Comparison of ENCODE assay signal across 37 cellular contexts in the genomic region with DNA sequence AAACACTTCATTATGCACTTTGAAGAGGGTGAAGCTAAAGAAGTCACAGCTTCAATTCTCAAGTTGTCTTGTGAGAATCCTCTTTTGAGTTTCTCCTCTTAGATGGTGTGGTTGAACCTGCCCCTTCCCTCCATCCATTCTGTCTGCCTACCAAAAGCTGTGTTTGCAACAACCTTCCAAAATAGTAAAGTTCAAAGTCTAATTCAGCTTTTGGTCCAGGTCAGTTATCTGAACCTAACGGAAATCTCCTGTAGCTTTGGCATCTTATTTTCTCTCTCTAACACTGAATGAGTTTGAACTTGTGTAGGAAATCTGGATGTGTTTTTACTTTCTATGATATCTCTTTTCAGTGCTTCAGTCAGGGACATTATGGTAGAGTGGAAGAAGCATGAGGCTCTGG.
A peak's percentile ranks its signal among the peaks of the same experiment; 100 is the strongest.
DNase-seq lines count a peak whose midpoint lies in the region; ATAC-seq, FAIRE-seq and TF ChIP-seq lines count a peak whose summit lies in the region.
"Had no signal": no experiment of that assay in that cellular context is flagged by ENCODE, and none has a peak within 500 bp of the region (broad histone marks: within the 10 kb centered on the region; RNA-seq: fewer than 3 reads in every experiment).

No MANE protein-coding gene starts in this region.

- no peaks in the 10 kb centered on the region for H3K9me3 Mint-ChIP-seq in astrocyte (ENCODE audit: unreplicated experiment)
- H3K9me3 Mint-ChIP-seq in activated CD8-positive, alpha-beta T cell treated with anti-CD3 and anti-CD28 coated beads for 36 hours, result no peaks in the 10 kb centered on the region
- H3K9me3 Mint-ChIP-seq: CD4-positive, alpha-beta memory T cell; CD4-positive, alpha-beta T cell; CD8-positive, alpha-beta memory T cell; CD8-positive, alpha-beta T cell had no signal

- TF ChIP-seq RAD21 in liver (IDR thresholded peaks at IDR 0.05), result peak; percentile 17 to 30
- no peak for TF ChIP-seq RAD21 in HepG2 (CRISPR knock-in tag; IDR thresholded peaks at IDR 0.05)

- H2AFZ ChIP-seq in HepG2 (ENCODE audit: low read length) (no peak overlapping the region), astrocyte (ENCODE audit: low read depth, low read length) (no peak overlapping the region)

- no peaks in the 10 kb centered on the region for H3K9me3 ChIP-seq in liver (ENCODE audit: control insufficient read depth in 4 of 4, low read length in 3 of 4)
- H3K9me3 ChIP-seq in HepG2 (ENCODE audit: low read length), result peaks cover 80% of the 10 kb centered on the region
- no peaks in the 10 kb centered on the region for H3K9me3 ChIP-seq in astrocyte (ENCODE audit: insufficient read depth, low read depth, low read length)
- no peaks in the 10 kb centered on the region for H3K9me3 ChIP-seq in right lobe of liver
- H3K9me3 ChIP-seq: A549; BE2C; BLaER1; BLaER1 treated with 17β-estradiol and CSF1 and Interleukin-3, amounts not matched to agents 10 nM and 100 nM; Caco-2 had no signal

- H3K27me3 ChIP-seq in liver (ENCODE audit: control insufficient read depth in 4 of 4, insufficient read depth in 4 of 4, low read length in 3 of 4) (no peaks in the 10 kb centered on the region), HepG2 (ENCODE audit: control insufficient read depth in 1 of 2, insufficient read depth in 2 of 2, low read length in 2 of 2) (no peaks in the 10 kb centered on the region), astrocyte (ENCODE audit: insufficient read depth, low read length) (no peaks in the 10 kb centered on the region), right lobe of liver (no peaks in the 10 kb centered on the region)
- H3K27me3 ChIP-seq: BE2C, BLaER1 had no signal

- H3K27ac ChIP-seq in liver (ENCODE audit: low read depth in 1 of 2, low read length in 2 of 2), result no peak overlapping the region
- H3K27ac ChIP-seq in HepG2 (ENCODE audit: extremely low read length, insufficient read depth, low read length), result no peak overlapping the region
- H3K27ac ChIP-seq in astrocyte (ENCODE audit: low read depth, low read length), result no peak overlapping the region
- H3K27ac ChIP-seq in right lobe of liver, result no peak overlapping the region
- H3K27ac ChIP-seq: 22Rv1; A549; BLaER1; BLaER1 treated with 17β-estradiol and CSF1 and Interleukin-3, amounts not matched to agents 10 nM and 100 nM; C4-2B had no signal

- H4K20me1 ChIP-seq in HepG2 (ENCODE audit: insufficient read depth, low read length), result no peaks in the 10 kb centered on the region
- H4K20me1 ChIP-seq in astrocyte (ENCODE audit: insufficient read depth, low read length), result no peaks in the 10 kb centered on the region
- H4K20me1 ChIP-seq: BLaER1; BLaER1 treated with 17β-estradiol and CSF1 and Interleukin-3, amounts not matched to agents 10 nM and 100 nM had no signal

- TF ChIP-seq EP300 in HepG2 (IDR thresholded peaks at IDR 0.05; ENCODE audit: low read depth in 2 of 2, low read length in 2 of 2) (no peak), HepG2 (CRISPR knock-in tag; IDR thresholded peaks at IDR 0.05; ENCODE audit: borderline replicate concordance) (no peak)

- CTCF ChIA-PET in HepG2 (lab: Yijun Ruan, JAX; ENCODE audit: low intra/inter-chr PET ratio, low total read pairs), result no interaction called here
- CTCF ChIA-PET in activated CD8-positive, alpha-beta T cell treated with anti-CD3 and anti-CD28 coated beads for 36 hours (lab: Charles Lee), result no interaction called here

- H3K36me3 ChIP-seq in liver (ENCODE audit: control insufficient read depth in 4 of 4, insufficient read depth in 3 of 4, low read depth in 1 of 4, low read length in 3 of 4), result no peaks in the 10 kb centered on the region
- H3K36me3 ChIP-seq in HepG2 (replicated peaks in 1 of 2; ENCODE audit: control insufficient read depth in 1 of 2, insufficient read depth in 2 of 2, low read length in 2 of 2), result no peaks in the 10 kb centered on the region
- no peaks in the 10 kb centered on the region for H3K36me3 ChIP-seq in astrocyte (ENCODE audit: insufficient read depth, low read length)
- H3K36me3 ChIP-seq in right lobe of liver, result no peaks in the 10 kb centered on the region
- H3K36me3 ChIP-seq: BE2C; BLaER1; BLaER1 treated with 17β-estradiol and CSF1 and Interleukin-3, amounts not matched to agents 10 nM and 100 nM had no signal

- H3K4me1 ChIP-seq in liver (ENCODE audit: control insufficient read depth in 4 of 4, insufficient read depth in 4 of 4, low read length in 3 of 4) (peaks cover 0 to 4% (median 2%) of the 10 kb centered on the region in 4 donors), HepG2 (ENCODE audit: insufficient read depth, low read length) (no peaks in the 10 kb centered on the region), astrocyte (ENCODE audit: insufficient read depth, low read length) (no peaks in the 10 kb centered on the region), right lobe of liver (peaks cover 0 to 6% (median 2%) of the 10 kb centered on the region in 4 donors)
- H3K4me1 ChIP-seq: A549; BE2C; BLaER1; BLaER1 treated with 17β-estradiol and CSF1 and Interleukin-3, amounts not matched to agents 10 nM and 100 nM; Caco-2 had no signal

- H3K4me3 ChIP-seq in liver (ENCODE audit: low read depth in 1 of 3, low read length in 3 of 3) (no peak overlapping the region), HepG2 (replicated peaks in 1 of 3; ENCODE audit: insufficient read depth in 1 of 3, low read depth in 2 of 3, low read length in 3 of 3) (no peak overlapping the region), astrocyte (ENCODE audit: insufficient read depth, low read depth, low read length) (no peak overlapping the region), right lobe of liver (no peak overlapping the region)
- H3K4me3 ChIP-seq: A549; BLaER1; BLaER1 treated with 17β-estradiol and CSF1 and Interleukin-3, amounts not matched to agents 10 nM and 100 nM had no signal

- H3K9ac ChIP-seq in liver (ENCODE audit: low read depth in 1 of 2, low read length in 2 of 2), result no peak overlapping the region
- H3K9ac ChIP-seq in HepG2 (ENCODE audit: insufficient read depth, low read depth, low read length), result no peak overlapping the region
- H3K9ac ChIP-seq in astrocyte (ENCODE audit: low read length), result no peak overlapping the region
- H3K9ac ChIP-seq: BLaER1; BLaER1 treated with 17β-estradiol and CSF1 and Interleukin-3, amounts not matched to agents 10 nM and 100 nM had no signal

- TF ChIP-seq CTCF in liver (IDR thresholded peaks at IDR 0.05; ENCODE audit: low read depth, low read length, missing input control) (no peak), HepG2 (CRISPR knock-in tag; IDR thresholded peaks at IDR 0.05) (no peak), astrocyte (IDR thresholded peaks at IDR 0.05; ENCODE audit: insufficient read depth, low read depth, low read length) (no peak), right lobe of liver (IDR thresholded peaks at IDR 0.05) (no peak)
- no peak for TF ChIP-seq CTCF in activated CD8-positive, alpha-beta T cell treated with anti-CD3 and anti-CD28 coated beads for 36 hours (IDR thresholded peaks at IDR 0.05)

- intact Hi-C loops in HepG2 (cut with micrococcal nuclease; ENCODE audit: unreplicated experiment), result no loop called here
- intact Hi-C loops in right lobe of liver (cut with DNase I), result no loop called here
- intact Hi-C loops in activated CD8-positive, alpha-beta T cell treated with anti-CD3 and anti-CD28 coated beads for 36 hours (cut with micrococcal nuclease), result no loop called here

- no peak overlapping the region for H3K27ac Mint-ChIP-seq in astrocyte (ENCODE audit: unreplicated experiment)
- no peak overlapping the region for H3K27ac Mint-ChIP-seq in activated CD8-positive, alpha-beta T cell treated with anti-CD3 and anti-CD28 coated beads for 36 hours
- H3K27ac Mint-ChIP-seq: B cell; CD14-positive monocyte; CD4-positive, alpha-beta memory T cell; CD4-positive, alpha-beta T cell; CD4-positive, CD25-positive, alpha-beta regulatory T cell; CD8-positive, alpha-beta memory T cell; CD8-positive, alpha-beta T cell had no signal

- no peak for ATAC-seq in HepG2
- peak; percentile 61 for ATAC-seq in left lobe of liver
- ATAC-seq in right lobe of liver, result peak; percentile 41 to 51 (median 44)
- ATAC-seq in activated CD8-positive, alpha-beta T cell treated with anti-CD3 and anti-CD28 coated beads for 36 hours, result no peak
- ATAC-seq: A549; CD8-positive, alpha-beta T cell had no signal

- no peak for DNase-seq in HepG2 (ENCODE audit: low spot score)
- no peak for DNase-seq in astrocyte (ENCODE audit: low read depth)
- no peak for DNase-seq in left lobe of liver (ENCODE audit: low spot score)
- DNase-seq in right lobe of liver, result no peak
- no peak for DNase-seq in activated CD8-positive, alpha-beta T cell treated with anti-CD3 and anti-CD28 coated beads for 36 hours
- no peak for DNase-seq in glomerular visceral epithelial cell (ENCODE audit: extremely low spot score)
- no peak for DNase-seq in stimulated activated CD4-positive, alpha-beta T cell treated with anti-CD3 and anti-CD28 coated beads, Interleukin-12 subunit alpha, Interleukin-12 subunit beta, amount 100 ng/mL, for 4 hours
- DNase-seq: 8988T; ACHN; AML-193; BE2C; C1 segment of cervical spinal cord; Caco-2; Calu3; CD4-positive, alpha-beta memory T cell; CD4-positive, alpha-beta T cell; CD4-positive, CD25-positive, alpha-beta regulatory T cell; CD8-positive, alpha-beta memory T cell; CD8-positive, alpha-beta T cell; COR-L47; DMS 273 treated with DMSO at 0.1 percent for 48 hours; DMS153; DMS53; DMS79; DMS79 treated with DMSO at 0.1 percent for 48 hours; DND-41; EL had no signal

- no peaks in the 10 kb centered on the region for H3K4me1 Mint-ChIP-seq in astrocyte (ENCODE audit: low read depth, unreplicated experiment)
- no peaks in the 10 kb centered on the region for H3K4me1 Mint-ChIP-seq in activated CD8-positive, alpha-beta T cell treated with anti-CD3 and anti-CD28 coated beads for 36 hours (ENCODE audit: low read depth)
- H3K4me1 Mint-ChIP-seq: B cell; CD14-positive monocyte; CD4-positive, alpha-beta memory T cell; CD4-positive, CD25-positive, alpha-beta regulatory T cell; CD8-positive, alpha-beta memory T cell had no signal

- H3K4me2 ChIP-seq in HepG2 (ENCODE audit: low read depth, low read length) (no peak overlapping the region), astrocyte (ENCODE audit: low read length) (no peak overlapping the region)
- H3K4me2 ChIP-seq: A549; BLaER1; BLaER1 treated with 17β-estradiol and CSF1 and Interleukin-3, amounts not matched to agents 10 nM and 100 nM had no signal

- no peaks in the 10 kb centered on the region for H3K27me3 Mint-ChIP-seq in astrocyte (ENCODE audit: low read depth, unreplicated experiment)
- H3K27me3 Mint-ChIP-seq in activated CD8-positive, alpha-beta T cell treated with anti-CD3 and anti-CD28 coated beads for 36 hours, result no peaks in the 10 kb centered on the region
- H3K27me3 Mint-ChIP-seq: B cell; CD4-positive, alpha-beta memory T cell; CD4-positive, alpha-beta T cell; CD4-positive, CD25-positive, alpha-beta regulatory T cell had no signal

- POLR2A ChIA-PET in HepG2 (lab: Yijun Ruan, JAX), result no interaction called here
- POLR2A ChIA-PET in activated CD8-positive, alpha-beta T cell treated with anti-CD3 and anti-CD28 coated beads for 36 hours (lab: Charles Lee), result no interaction called here

- in situ Hi-C loops in HepG2 (cut with HindIII; ENCODE audit: extremely low pct_ligation_motif_present, low pct_unique_long_range_greater_than_20kb), result no loop called here

- no peaks in the 10 kb centered on the region for H3K36me3 Mint-ChIP-seq in astrocyte (ENCODE audit: low read depth, unreplicated experiment)
- no peaks in the 10 kb centered on the region for H3K36me3 Mint-ChIP-seq in activated CD8-positive, alpha-beta T cell treated with anti-CD3 and anti-CD28 coated beads for 36 hours (ENCODE audit: low read depth)
- H3K36me3 Mint-ChIP-seq: CD14-positive monocyte; CD4-positive, alpha-beta memory T cell; CD4-positive, CD25-positive, alpha-beta regulatory T cell; CD8-positive, alpha-beta memory T cell; CD8-positive, alpha-beta T cell had no signal

- BruUV-seq in HepG2 (replicated peaks; lab: Mats Ljungman, UMichigan), result no TSS peak

- 36% methylated on average over 1 of the region's 1 CpG for WGBS in liver
- 0% methylated on average over 1 of the region's 1 CpG for WGBS in HepG2 (ENCODE audit: low lambda C conversion rate)
- 13% methylated on average over 1 of the region's 1 CpG for WGBS in right lobe of liver (ENCODE audit: insufficient coverage, low coverage, low lambda C conversion rate, missing lambda C conversion rate)

- FAIRE-seq in HepG2 (lab: Jason Lieb, UNC) (no peak), astrocyte (lab: Jason Lieb, UNC) (peak; percentile 79)
- FAIRE-seq: A204.1, A549, D721Med had no signal

- no peak for TF ChIP-seq POLR2A in HepG2 (IDR thresholded peaks at IDR 0.05; ENCODE audit: insufficient read depth in 1 of 2, low read depth in 2 of 2, low read length in 2 of 2)
- TF ChIP-seq POLR2A in right lobe of liver (IDR thresholded peaks at IDR 0.05), result no peak

- H3K79me2 ChIP-seq in HepG2 (ENCODE audit: insufficient read depth, low read length) (no peaks in the 10 kb centered on the region), astrocyte (ENCODE audit: insufficient read depth, low read length) (no peaks in the 10 kb centered on the region)

- H3K4me3 Mint-ChIP-seq in astrocyte (ENCODE audit: unreplicated experiment), result no peak overlapping the region
- no peak overlapping the region for H3K4me3 Mint-ChIP-seq in activated CD8-positive, alpha-beta T cell treated with anti-CD3 and anti-CD28 coated beads for 36 hours
- H3K4me3 Mint-ChIP-seq: B cell; CD14-positive monocyte; CD4-positive, alpha-beta memory T cell; CD4-positive, alpha-beta T cell; CD4-positive, CD25-positive, alpha-beta regulatory T cell; CD8-positive, alpha-beta memory T cell; CD8-positive, alpha-beta T cell had no signal

Comparison
In these comparisons a context has a peak if more than half of its experiments do, and no peak if none do; other contexts are left out.
1. ATAC-seq: peak in left lobe of liver (single experiment) and right lobe of liver (4 of 4); none in HepG2 (single experiment) and activated CD8-positive, alpha-beta T cell treated with anti-CD3 and anti-CD28 coated beads for 36 hours (single experiment).